Comparison of ENCODE assay signal across 11 cellular contexts in the genomic region with DNA sequence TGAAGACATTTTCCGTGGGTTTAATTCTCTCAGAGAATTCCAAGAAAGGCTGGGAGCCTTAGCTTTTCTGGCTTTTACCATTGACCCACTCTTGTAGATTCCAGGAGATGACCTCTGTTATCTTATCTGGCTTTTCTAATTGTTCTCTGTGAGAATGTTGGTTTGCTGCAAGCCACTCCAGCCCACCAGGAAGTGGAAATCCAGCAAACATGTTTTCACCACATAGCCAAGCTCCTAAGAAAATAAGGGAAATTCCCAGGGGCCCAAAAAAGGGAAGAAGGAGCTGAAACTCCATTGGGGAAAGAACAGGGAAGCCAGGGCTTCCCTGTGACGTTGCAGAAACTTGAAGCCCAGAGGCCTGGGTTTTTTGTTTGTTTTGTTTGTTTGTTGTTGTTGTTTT. TPM values are rescaled to one million over a fixed set of nuclear protein-coding genes. Genes with fewer than 3 reads are reported as not detected.
DNase-seq lines count a peak whose midpoint lies in the region; ATAC-seq and TF ChIP-seq lines count a peak whose summit lies in the region.
"Had no signal": no experiment of that assay in that cellular context is flagged by ENCODE, and none has a peak within 500 bp of the region (broad histone marks: within the 10 kb centered on the region; RNA-seq: fewer than 3 reads in every experiment).

No MANE protein-coding gene starts in this region.

- H3K9me3 Mint-ChIP-seq in chondrocyte (ENCODE audit: low read depth): no peaks in the 10 kb centered on the region
- H3K9me3 Mint-ChIP-seq: activated naive CD4-positive, alpha-beta T cell treated with anti-CD3 and anti-CD28 coated beads, Interleukin-2, amount 10 ng/mL, durations not matched to agents 7 days and 5 days had no signal

- peaks cover 15% of the 10 kb centered on the region for H3K36me3 Mint-ChIP-seq in chondrocyte (ENCODE audit: low read depth)

- peak overlapping the region; percentile 72 for H3K27ac Mint-ChIP-seq in chondrocyte (ENCODE audit: unreplicated experiment)

- H3K9ac ChIP-seq in HUES64 (ENCODE audit: low read depth, low read length): no peak overlapping the region

- H3K36me3 ChIP-seq in HUES64 (ENCODE audit: insufficient read depth, low read length) (peaks cover 24% of the 10 kb centered on the region), stomach (peaks cover 24 to 31% (median 29%) of the 10 kb centered on the region in 4 donors)

- H3K27me3 Mint-ChIP-seq in chondrocyte (ENCODE audit: low read depth): no peaks in the 10 kb centered on the region
- H3K27me3 Mint-ChIP-seq: activated naive CD4-positive, alpha-beta T cell treated with anti-CD3 and anti-CD28 coated beads, Interleukin-2, amount 10 ng/mL, durations not matched to agents 7 days and 5 days had no signal

- TF ChIP-seq EP300 in stomach (IDR thresholded peaks at IDR 0.05): no peak

- 71% methylated on average over 2 of the region's 2 CpGs for WGBS in HUES64
- WGBS in stomach, 5 donors: 20 to 39% (median 30%) methylated on average over 2 of the region's 2 CpGs

- DNase-seq in chondrocyte (ENCODE audit: low spot score): no peak
- peak; percentile 57 for DNase-seq in left kidney (ENCODE audit: low read depth, low spot score)
- no peak for DNase-seq in stomach
- DNase-seq in NCI-H1417 treated with DMSO at 0.1 percent for 48 hours (lab: John Stamatoyannopoulos, UW): no peak
- no peak for DNase-seq in activated gamma-delta T cell (lab: John Stamatoyannopoulos, UW)
- DNase-seq: activated CD4-positive, CD25-positive, alpha-beta regulatory T cell treated with anti-CD3 and anti-CD28 coated beads, Interleukin-2, amount 50 U/mL, for 72 hours; activated naive CD4-positive, alpha-beta T cell treated with anti-CD3 and anti-CD28 coated beads, Interleukin-2, amount 10 ng/mL, durations not matched to agents 7 days and 5 days; NCI-H2029; stimulated activated CD4-positive, alpha-beta T cell treated with anti-CD3 and anti-CD28 coated beads, Interleukin-12 subunit alpha, Interleukin-12 subunit beta, amount 100 ng/mL, for 4 hours had no signal

- H3K27me3 ChIP-seq in HUES64 (ENCODE audit: insufficient read depth, low read length) (no peaks in the 10 kb centered on the region), stomach (no peaks in the 10 kb centered on the region)

- H3K27ac ChIP-seq in HUES64 (ENCODE audit: low read depth, low read length): peak overlapping the region; percentile 36; the same call in 1 of the 2 replicates
- peak overlapping the region in 3 of 5 donors; percentile 48 to 75 (median 63) for H3K27ac ChIP-seq in stomach

- H3K9me3 ChIP-seq in HUES64 (ENCODE audit: insufficient read depth, low read depth, low read length) (no peaks in the 10 kb centered on the region), stomach (no peaks in the 10 kb centered on the region)

- no peak for ATAC-seq in GM21367 (IDR thresholded peaks at IDR 0.05; ENCODE audit: unreplicated experiment)

- H3K4me1 ChIP-seq in HUES64 (ENCODE audit: insufficient read depth, low read length) (peaks cover 5% of the 10 kb centered on the region; the same call in 1 of the 2 replicates), stomach (peaks cover 18 to 48% (median 29%) of the 10 kb centered on the region in 4 donors)

- TF ChIP-seq POLR2A in stomach (IDR thresholded peaks at IDR 0.05): no peak

- no peak overlapping the region for H3K4me3 Mint-ChIP-seq in chondrocyte (ENCODE audit: unreplicated experiment)
- H3K4me3 Mint-ChIP-seq: activated naive CD4-positive, alpha-beta T cell treated with anti-CD3 and anti-CD28 coated beads, Interleukin-2, amount 10 ng/mL, durations not matched to agents 7 days and 5 days had no signal

- no peak overlapping the region for H3K4me3 ChIP-seq in HUES64 (ENCODE audit: low read length)
- no peak overlapping the region for H3K4me3 ChIP-seq in stomach

- intact Hi-C loops in stomach (cut with DNase I; ENCODE audit: low total_unique reads): no loop called here

- TF ChIP-seq CTCF in chondrocyte (IDR thresholded peaks at IDR 0.05) (no peak), stomach (IDR thresholded peaks at IDR 0.05) (no peak)

- H3K4me1 Mint-ChIP-seq in chondrocyte (ENCODE audit: low read depth): peaks cover 26% of the 10 kb centered on the region

RNA-seq across cellular contexts. Expression of a gene that starts 19.7 kb away (rescaled TPM):
- polyA plus RNA-seq in HUES64 (2013, experiment 1 of 2): 21.8 TPM
- polyA plus RNA-seq in HUES64 (2013, experiment 2 of 2): 23.6 TPM
- 67.0 to 74.6 TPM (median 70.7 TPM) in 3 replicates for total RNA-seq in chondrocyte
- total RNA-seq in stomach: 10 to 100 TPM in 4 of 5 donors, 1 to 10 TPM in 1; 5.3 to 37.8 (median 21.4) TPM
- polyA plus RNA-seq in stomach: 1 to 10 TPM; 3.4 to 7.9 (median 6.4) TPM

RNA-seq across cellular contexts. Expression of a gene that starts 30.4 kb away (rescaled TPM):
- 20.3 TPM for polyA plus RNA-seq in HUES64 (2013, experiment 1 of 2)
- polyA plus RNA-seq in HUES64 (2013, experiment 2 of 2): 23.6 TPM
- total RNA-seq in chondrocyte (49.4 to 61.2 TPM (median 58.7 TPM) in 3 replicates), stomach (100 to 1,000 TPM in 1 of 5 donors, 10 to 100 TPM in 4; 52.7 to 129 (median 69.6) TPM)
- 10 to 100 TPM in 2 of 3 donors, 1 to 10 TPM in 1; 9.0 to 19.7 (median 10.4) TPM for polyA plus RNA-seq in stomach
